In genomic region chr12:58919271-58920101, GRCh38 we compare ENCODE assay signal across 8 cellular contexts. TPM values are rescaled to one million over a fixed set of nuclear protein-coding genes. Genes with fewer than 3 reads are reported as not detected.
DNase-seq lines count a peak whose midpoint lies in the region; ATAC-seq, FAIRE-seq and TF ChIP-seq lines count a peak whose summit lies in the region.

No MANE protein-coding gene starts in this region.

- peak; percentile 33 for DNase-seq in AG20443 (ENCODE audit: low spot score)
- DNase-seq in NCI-H2171 (lab: John Stamatoyannopoulos, UW), result peak; percentile 32
- peak; percentile 49 for DNase-seq in colonic mucosa
- peak; percentile 27 for DNase-seq in HepG2 (ENCODE audit: low spot score)
- DNase-seq in tibial artery, result peak; percentile 36 to 75
- DNase-seq in NK-92 (lab: John Stamatoyannopoulos, UW; ENCODE audit: unreplicated experiment), result no peak
- no peak for DNase-seq in SW480 (ENCODE audit: low spot score)

- 1% methylated on average over 15 of the region's 49 CpGs for WGBS in HepG2 (ENCODE audit: low lambda C conversion rate)

- peak overlapping the region; percentile 79 for H3K4me3 ChIP-seq in colonic mucosa
- H3K4me3 ChIP-seq in HepG2 (replicated peaks in 1 of 3; ENCODE audit: insufficient read depth in 1 of 3, low read depth in 2 of 3, low read length in 3 of 3), result peak overlapping the region; percentile 80 to 95 (median 92)
- H3K4me3 ChIP-seq in tibial artery, result peak overlapping the region; percentile 91 to 96

- H3K9me3 ChIP-seq in colonic mucosa, result no peaks in the 10 kb centered on the region
- H3K9me3 ChIP-seq in HepG2 (ENCODE audit: low read length), result no peaks in the 10 kb centered on the region
- H3K9me3 ChIP-seq in tibial artery, result no peaks in the 10 kb centered on the region

- in situ Hi-C loops in HepG2 (cut with HindIII; ENCODE audit: extremely low pct_ligation_motif_present, low pct_unique_long_range_greater_than_20kb), result no loop called here

- peak overlapping the region; percentile 88 for H2AFZ ChIP-seq in HepG2 (ENCODE audit: low read length)

- POLR2A ChIA-PET in HepG2 (lab: Yijun Ruan, JAX), result interaction anchor here (0.9 kb wide), 1 partner anchor 154 kb away, joined by 3 read pairs; no protein-coding TSS in a partner anchor

- TF ChIP-seq CTCF in colonic mucosa (IDR thresholded peaks at IDR 0.05) (no peak), HepG2 (CRISPR knock-in tag; IDR thresholded peaks at IDR 0.05) (no peak), tibial artery (IDR thresholded peaks at IDR 0.05) (no peak)

- no peak for TF ChIP-seq POLR2A in HepG2 (IDR thresholded peaks at IDR 0.05; ENCODE audit: insufficient read depth in 1 of 2, low read depth in 2 of 2, low read length in 2 of 2)

- ATAC-seq in GM19463 (IDR thresholded peaks at IDR 0.05; ENCODE audit: unreplicated experiment), result peak; percentile 31
- ATAC-seq in HepG2, result peak; percentile 62

- BruUV-seq in HepG2 (replicated peaks; lab: Mats Ljungman, UMichigan), result no TSS peak

- H3K9ac ChIP-seq in colonic mucosa (ENCODE audit: low read depth in 2 of 2, low read length in 2 of 2) (peak overlapping the region; percentile 77 to 95), HepG2 (ENCODE audit: insufficient read depth, low read depth, low read length) (peak overlapping the region; percentile 80)

- H3K27ac ChIP-seq in colonic mucosa (peak overlapping the region; percentile 97), HepG2 (ENCODE audit: extremely low read length, insufficient read depth, low read length) (peak overlapping the region; percentile 94), tibial artery (peak overlapping the region; percentile 97 to 98)

- no peak for TF ChIP-seq RAD21 in HepG2 (CRISPR knock-in tag; IDR thresholded peaks at IDR 0.05)

- H3K36me3 ChIP-seq in colonic mucosa (no peaks in the 10 kb centered on the region), HepG2 (replicated peaks in 1 of 2; ENCODE audit: control insufficient read depth in 1 of 2, insufficient read depth in 2 of 2, low read length in 2 of 2) (no peaks in the 10 kb centered on the region), tibial artery (no peaks in the 10 kb centered on the region)

- no peaks in the 10 kb centered on the region for H3K4me1 ChIP-seq in colonic mucosa
- peaks cover 51% of the 10 kb centered on the region for H3K4me1 ChIP-seq in HepG2 (ENCODE audit: insufficient read depth, low read length)
- peaks cover 0 to 33% (median 9%) of the 10 kb centered on the region in 4 donors for H3K4me1 ChIP-seq in tibial artery

- FAIRE-seq in HepG2 (lab: Jason Lieb, UNC), result no peak

- TF ChIP-seq EP300 in HepG2 (IDR thresholded peaks at IDR 0.05; ENCODE audit: low read depth in 2 of 2, low read length in 2 of 2) (no peak), HepG2 (CRISPR knock-in tag; IDR thresholded peaks at IDR 0.05; ENCODE audit: borderline replicate concordance) (no peak)

- CTCF ChIA-PET in HepG2 (lab: Yijun Ruan, JAX; ENCODE audit: low intra/inter-chr PET ratio, low total read pairs), result no interaction called here

- intact Hi-C loops in colonic mucosa (cut with DNase I), result loop anchor here (10.0 kb wide), 1 partner anchor 165 kb away; no protein-coding TSS in a partner anchor
- intact Hi-C loops in HepG2 (cut with micrococcal nuclease; ENCODE audit: unreplicated experiment), result loop anchor here (2.0 to 10.0 kb wide), 4 partner anchors 37 to 235 kb away; no protein-coding TSS in a partner anchor
- intact Hi-C loops in tibial artery (cut with DNase I; ENCODE audit: low total_unique reads), result loop anchor here (5.0 kb wide), 2 partner anchors 37 to 382 kb away; no protein-coding TSS in a partner anchor

- H3K27me3 ChIP-seq in colonic mucosa (no peaks in the 10 kb centered on the region), HepG2 (ENCODE audit: control insufficient read depth in 1 of 2, insufficient read depth in 2 of 2, low read length in 2 of 2) (no peaks in the 10 kb centered on the region), tibial artery (no peaks in the 10 kb centered on the region)

- peaks cover 39% of the 10 kb centered on the region for H3K79me2 ChIP-seq in HepG2 (ENCODE audit: insufficient read depth, low read length)

- H4K20me1 ChIP-seq in HepG2 (ENCODE audit: insufficient read depth, low read length), result no peaks in the 10 kb centered on the region

- peak overlapping the region; percentile 96 for H3K4me2 ChIP-seq in HepG2 (ENCODE audit: low read depth, low read length)

TF ChIP-seq in HepG2, 621 proteins besides CTCF, POLR2A, EP300 and RAD21 (continues in another document):
- TF ChIP-seq NR2C2 (CRISPR knock-in tag; IDR thresholded peaks at IDR 0.05; ENCODE audit: borderline replicate concordance) (0 out of 2 replicates have a peak, but pooled peaks have one; percentile 13), ZFX (CRISPR knock-in tag; IDR thresholded peaks at IDR 0.05; ENCODE audit: low read depth) (0 out of 2 replicates have a peak, but pooled peaks have one; percentile 19), JUN (CRISPR knock-in tag; IDR thresholded peaks at IDR 0.05) (no peak), ZNF639 (CRISPR knock-in tag; conservative IDR thresholded peaks at IDR 0.05) (0 out of 2 replicates have a peak, but pooled peaks have one; percentile 3), ZNF557 (CRISPR knock-in tag; IDR thresholded peaks at IDR 0.05) (no peak), EZH2 (conservative IDR thresholded peaks at IDR 0.05; ENCODE audit: low read depth, low read length) (no peak), FOXJ3 (CRISPR knock-in tag; IDR thresholded peaks at IDR 0.05; ENCODE audit: borderline replicate concordance) (no peak), ZNF749 (CRISPR knock-in tag; IDR thresholded peaks at IDR 0.05; ENCODE audit: borderline replicate concordance) (0 out of 2 replicates have a peak, but pooled peaks have one; percentile 51), ZNF441 (CRISPR knock-in tag; IDR thresholded peaks at IDR 0.05; ENCODE audit: borderline replicate concordance) (0 out of 2 replicates have a peak, but pooled peaks have one; percentile 47), BRF2 (CRISPR knock-in tag; IDR thresholded peaks at IDR 0.05) (no peak), THAP11 (CRISPR knock-in tag; IDR thresholded peaks at IDR 0.05) (no peak), TOE1 (CRISPR knock-in tag; IDR thresholded peaks at IDR 0.05) (no peak), MNT (IDR thresholded peaks at IDR 0.05) (peak; percentile 56; the same call in 1 of the 2 replicates)

RNA-seq across cellular contexts. Expression of gene LRIG3, which starts 0.8 kb away (rescaled TPM):
- total RNA-seq in colonic mucosa, result 10 to 100 TPM; 78.4 to 79.9 TPM
- 9.9 and 17.4 TPM in 2 replicates for total RNA-seq in HepG2 (2016; rRNA removed; fragmentation: Illumina TruSeq; extraction: Trizol)
- 2.5 and 3.0 TPM in 2 replicates for total RNA-seq in HepG2 (2016; cell fraction: cytosol; rRNA removed; fragmentation: Illumina TruSeq; extraction: Trizol; ENCODE audit: low read depth)
- 9.0 and 13.5 TPM in 2 replicates for total RNA-seq in HepG2 (2016; cell fraction: insoluble cytoplasmic fraction; rRNA removed; fragmentation: Illumina TruSeq; extraction: Trizol)
- total RNA-seq in HepG2 (2016; cell fraction: membrane; rRNA removed; fragmentation: Illumina TruSeq; extraction: Trizol), result 5.6 and 5.9 TPM in 2 replicates
- total RNA-seq in HepG2 (2016; cell fraction: nucleus; rRNA removed; fragmentation: Illumina TruSeq; extraction: Trizol), result 29.0 and 31.5 TPM in 2 replicates
- polyA plus RNA-seq in HepG2 (2011; rRNA removed), result 7.7 TPM in 2 replicates
- 5.6 and 6.5 TPM in 2 replicates for polyA plus RNA-seq in HepG2 (2011; cell fraction: cytosol; rRNA removed)
- polyA plus RNA-seq in HepG2 (2011; cell fraction: nucleus; rRNA removed), result 6.5 and 6.7 TPM in 2 replicates
- 7.2 and 7.6 TPM in 2 replicates for polyA plus RNA-seq in HepG2 (2012)
- 0.49 and 0.58 TPM in 2 replicates for polyA plus RNA-seq in HepG2 (2016; cell fraction: cytosol; fragmentation: Illumina TruSeq; extraction: Trizol; ENCODE audit: low read depth)
- 4.9 and 6.3 TPM in 2 replicates for polyA plus RNA-seq in HepG2 (2016; cell fraction: insoluble cytoplasmic fraction; fragmentation: Illumina TruSeq; extraction: Trizol; ENCODE audit: low read depth)
- 0.96 and 1.0 TPM in 2 replicates for polyA plus RNA-seq in HepG2 (2016; cell fraction: membrane; fragmentation: Illumina TruSeq; extraction: Trizol; ENCODE audit: low read depth)
- 10.9 and 12.4 TPM in 2 replicates for polyA plus RNA-seq in HepG2 (2016; cell fraction: nucleus; fragmentation: Illumina TruSeq; extraction: Trizol; ENCODE audit: insufficient read depth, low read depth)
- 16.2 and 25.7 TPM in 2 replicates for polyA minus RNA-seq in HepG2 (2011; rRNA and poly(A)+ RNA removed; ENCODE audit: low replicate concordance)
- 6.6 and 7.4 TPM in 2 replicates for polyA minus RNA-seq in HepG2 (2011; cell fraction: cytosol; rRNA and poly(A)+ RNA removed)
- polyA minus RNA-seq in HepG2 (2011; cell fraction: nucleus; rRNA and poly(A)+ RNA removed), result 51.0 and 58.3 TPM in 2 replicates

Comparison
In these comparisons a context has a peak if more than half of its experiments do, and no peak if none do; other contexts are left out.
1. DNase-seq: peak in AG20443 (single experiment), NCI-H2171 (single experiment), colonic mucosa (single experiment), HepG2 (single experiment) and tibial artery (2 of 2); none in NK-92 (single experiment) and SW480 (single experiment).
2. Peak in every context shown above with its lines, with median percentiles within 50 percentile points of each other: H3K27ac ChIP-seq and H3K4me3 ChIP-seq.